Comparison of ENCODE assay signal across 8 cellular contexts in genomic region chr11:62880231-62880802, GRCh38. TPM values are rescaled to one million over a fixed set of nuclear protein-coding genes. Genes with fewer than 3 reads are reported as not detected.
DNase-seq lines count a peak whose midpoint lies in the region; ATAC-seq and TF ChIP-seq lines count a peak whose summit lies in the region.

No MANE protein-coding gene starts in this region.

- H3K27ac ChIP-seq in OCI-LY3 (ENCODE audit: low read length) (peak overlapping the region; percentile 92), brain microvascular endothelial cell (peak overlapping the region; percentile 97)

- H3K4me3 ChIP-seq in OCI-LY3 (ENCODE audit: low read length) = peak overlapping the region; percentile 87
- peak overlapping the region; percentile 100 for H3K4me3 ChIP-seq in brain microvascular endothelial cell (ENCODE audit: low read depth, low read length)

- peak; percentile 15 for ATAC-seq in HG02623 (IDR thresholded peaks at IDR 0.05; ENCODE audit: unreplicated experiment)

- peak overlapping the region; percentile 85 for H3K4me2 ChIP-seq in OCI-LY3 (ENCODE audit: low read length)

- H2AFZ ChIP-seq in OCI-LY3 (ENCODE audit: low read depth, low read length) = no peak overlapping the region

- H3K36me3 ChIP-seq in OCI-LY3 (replicated peaks; ENCODE audit: low read depth, low read length) (peaks cover 61% of the 10 kb centered on the region), brain microvascular endothelial cell (replicated peaks) (peaks cover 35% of the 10 kb centered on the region)

- peak overlapping the region; percentile 95 for H3K9ac ChIP-seq in OCI-LY3 (ENCODE audit: low read length)

- no peaks in the 10 kb centered on the region for H3K9me3 ChIP-seq in OCI-LY3 (ENCODE audit: insufficient read depth, low read length)

- H3K27me3 ChIP-seq in OCI-LY3 (ENCODE audit: low read depth, low read length) (no peaks in the 10 kb centered on the region), brain microvascular endothelial cell (replicated peaks) (no peaks in the 10 kb centered on the region)

- TF ChIP-seq CTCF in OCI-LY3 (IDR thresholded peaks at IDR 0.05; ENCODE audit: low read depth, low read length) (no peak), brain microvascular endothelial cell (IDR thresholded peaks at IDR 0.05; ENCODE audit: low read depth, low read length, missing control alignments) (no peak)

- peak; percentile 71 for DNase-seq in activated CD4-positive, alpha-beta T cell treated with anti-CD3 and anti-CD28 coated beads for 48 hours
- DNase-seq in activated CD4-positive, alpha-beta T cell treated with anti-CD3 and anti-CD28 coated beads, Interleukin-2, amount 50 U/mL, for 4 hours = no peak
- DNase-seq in brain microvascular endothelial cell (peak; percentile 69), kidney tubule cell (ENCODE audit: low spot score) (peak; percentile 83), ureter (ENCODE audit: low spot score) (no peak)
- DNase-seq in stimulated activated CD8-positive, alpha-beta memory T cell treated with anti-CD3 and anti-CD28 coated beads, Interleukin-7, amount 100 ng/mL, for 48 hours (ENCODE audit: extremely low read depth in 1 of 2, low read depth in 1 of 2) = peak; percentile 29 to 46

- in situ Hi-C loops in brain microvascular endothelial cell (cut with HindIII; ENCODE audit: low pct_ligation_motif_present, low sequenced_read_pairs) = no loop called here

- H4K20me1 ChIP-seq in OCI-LY3 (ENCODE audit: insufficient read depth, low read length) = peaks cover 27% of the 10 kb centered on the region

- peaks cover 23% of the 10 kb centered on the region for H3K4me1 ChIP-seq in OCI-LY3 (ENCODE audit: low read length)

- H3K79me2 ChIP-seq in OCI-LY3 (ENCODE audit: low read length) = peaks cover 94% of the 10 kb centered on the region

RNA-seq across cellular contexts. Expression of gene SLC3A2, which starts 0.4 kb away (rescaled TPM):
- total RNA-seq in ureter = 245 TPM

RNA-seq across cellular contexts. Expression of gene CHRM1, which starts 40.8 kb away (rescaled TPM):
- not detected for total RNA-seq in ureter

RNA-seq across cellular contexts. Expression of gene WDR74, which starts 40.9 kb away (rescaled TPM):
- 58.8 TPM for total RNA-seq in ureter

RNA-seq across cellular contexts. Expression of gene TEX54, which starts 47.7 kb away (rescaled TPM):
- not detected for total RNA-seq in ureter

RNA-seq across cellular contexts. Expression of gene STX5, which starts 48.5 kb away (rescaled TPM):
- 30.1 TPM for total RNA-seq in ureter

Comparison
In these comparisons a context has a peak if more than half of its experiments do, and no peak if none do; other contexts are left out.
1. DNase-seq: peak in activated CD4-positive, alpha-beta T cell treated with anti-CD3 and anti-CD28 coated beads for 48 hours (single experiment), brain microvascular endothelial cell (single experiment), kidney tubule cell (single experiment) and stimulated activated CD8-positive, alpha-beta memory T cell treated with anti-CD3 and anti-CD28 coated beads, Interleukin-7, amount 100 ng/mL, for 48 hours (2 of 2); none in activated CD4-positive, alpha-beta T cell treated with anti-CD3 and anti-CD28 coated beads, Interleukin-2, amount 50 U/mL, for 4 hours (0 of 2) and ureter (single experiment).